In the genomic region with DNA sequence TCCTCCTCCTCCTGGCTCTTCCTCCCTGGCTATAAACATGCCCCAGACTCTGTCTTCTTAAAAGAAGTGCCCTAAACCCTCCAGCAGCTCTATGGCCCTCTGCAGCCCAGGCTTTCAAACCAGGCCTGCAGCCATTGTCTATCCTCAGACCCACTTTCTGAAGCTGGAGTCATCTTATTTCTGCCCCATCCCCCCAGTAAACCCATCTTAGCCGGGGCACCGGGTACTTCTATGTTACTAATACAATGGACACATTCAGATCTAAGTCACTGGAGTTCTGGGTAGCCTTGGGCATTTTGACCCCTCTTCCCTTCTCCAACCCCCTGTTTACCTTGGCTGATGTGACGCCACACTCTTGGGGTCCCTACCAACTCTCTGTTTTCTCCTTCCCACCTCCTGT, we compare ENCODE assay signal across 30 cellular contexts. TPM values are rescaled to one million over a fixed set of nuclear protein-coding genes. Genes with fewer than 3 reads are reported as not detected.
A peak's percentile ranks its signal among the peaks of the same experiment; 100 is the strongest.
DNase-seq lines count a peak whose midpoint lies in the region; TF ChIP-seq lines count a peak whose summit lies in the region.
"Had no signal": no experiment of that assay in that cellular context is flagged by ENCODE, and none has a peak within 500 bp of the region (broad histone marks: within the 10 kb centered on the region; RNA-seq: fewer than 3 reads in every experiment).

No MANE protein-coding gene starts in this region.

- H3K4me1 ChIP-seq in vagina = no peaks in the 10 kb centered on the region
- H3K4me1 ChIP-seq: BE2C had no signal

- H3K36me3 ChIP-seq in vagina (no peaks in the 10 kb centered on the region), WERI-Rb-1 (no peaks in the 10 kb centered on the region)
- H3K36me3 ChIP-seq: BE2C had no signal

- H3K9me3 ChIP-seq in vagina (no peaks in the 10 kb centered on the region), WERI-Rb-1 (ENCODE audit: severe bottlenecking) (no peaks in the 10 kb centered on the region)
- H3K9me3 ChIP-seq: BE2C had no signal

- H3K27me3 ChIP-seq in vagina = no peaks in the 10 kb centered on the region
- peaks cover 91% of the 10 kb centered on the region for H3K27me3 ChIP-seq in WERI-Rb-1 (ENCODE audit: insufficient read depth, low read depth, severe bottlenecking)
- H3K27me3 ChIP-seq: BE2C had no signal

- H3K4me3 ChIP-seq in vagina = no peak overlapping the region
- H3K4me3 ChIP-seq in WERI-Rb-1 (ENCODE audit: low read depth, low read length) = no peak overlapping the region
- H3K4me3 ChIP-seq: GM23338 had no signal

- H3K9me3 Mint-ChIP-seq in activated naive CD4-positive, alpha-beta T cell treated with anti-CD3 and anti-CD28 coated beads, Interleukin-2, amount 50 U/mL, for 24 hours = no peaks in the 10 kb centered on the region
- H3K9me3 Mint-ChIP-seq in dendritic cell treated with granulocyte-macrophage colony-stimulating factor and Interleukin-4, amounts not matched to agents 40 ng/mL and 50 ng/mL, for 4 days = no peaks in the 10 kb centered on the region

- DNase-seq in activated naive CD4-positive, alpha-beta T cell (lab: John Stamatoyannopoulos, UW) = no peak
- DNase-seq in posterior vena cava (ENCODE audit: low spot score) (peak; percentile 11), vagina (ENCODE audit: extremely low spot score in 2 of 2) (peak; percentile 31 to 58), anterior cingulate cortex (lab: John Stamatoyannopoulos, UW) (no peak), WERI-Rb-1 (no peak), NCI-H2081 treated with DMSO at 0.1 percent for 48 hours (lab: John Stamatoyannopoulos, UW) (no peak)
- DNase-seq: 8988T, ACHN, BE2C, Calu3, DMS79 treated with DMSO at 0.1 percent for 48 hours, GF-D8, HCEC 1CT, MM.1S, NCI-H1417, NCI-H1694 treated with DMSO at 0.1 percent for 48 hours, NCI-H2081, NCI-H2171 treated with DMSO at 0.1 percent for 48 hours, NCI-H524, NCI-H748 treated with DMSO at 0.1 percent for 48 hours, PC-3, SHP77 had no signal

- H3K4me1 Mint-ChIP-seq in activated naive CD4-positive, alpha-beta T cell treated with anti-CD3 and anti-CD28 coated beads, Interleukin-2, amount 50 U/mL, for 24 hours = no peaks in the 10 kb centered on the region
- H3K4me1 Mint-ChIP-seq in dendritic cell treated with granulocyte-macrophage colony-stimulating factor and Interleukin-4, amounts not matched to agents 40 ng/mL and 50 ng/mL, for 4 days (ENCODE audit: low read depth) = peaks cover 69% of the 10 kb centered on the region

- H3K27me3 Mint-ChIP-seq in activated naive CD4-positive, alpha-beta T cell treated with anti-CD3 and anti-CD28 coated beads, Interleukin-2, amount 50 U/mL, for 24 hours = peaks cover 20% of the 10 kb centered on the region
- H3K27me3 Mint-ChIP-seq in dendritic cell treated with granulocyte-macrophage colony-stimulating factor and Interleukin-4, amounts not matched to agents 40 ng/mL and 50 ng/mL, for 4 days = peaks cover 18% of the 10 kb centered on the region

- intact Hi-C loops in dendritic cell treated with granulocyte-macrophage colony-stimulating factor and Interleukin-4, amounts not matched to agents 40 ng/mL and 50 ng/mL, for 4 days (cut with micrococcal nuclease) = no loop called here
- intact Hi-C loops in posterior vena cava (cut with DNase I) (no loop called here), vagina (cut with DNase I) (no loop called here)

- TF ChIP-seq POLR2A in vagina (IDR thresholded peaks at IDR 0.05) = no peak

- peak overlapping the region; percentile 26 for H3K27ac Mint-ChIP-seq in activated naive CD4-positive, alpha-beta T cell treated with anti-CD3 and anti-CD28 coated beads, Interleukin-2, amount 50 U/mL, for 24 hours
- peak overlapping the region; percentile 52 for H3K27ac Mint-ChIP-seq in dendritic cell treated with granulocyte-macrophage colony-stimulating factor and Interleukin-4, amounts not matched to agents 40 ng/mL and 50 ng/mL, for 4 days
- H3K27ac Mint-ChIP-seq: GM23338, IgD-negative memory B cell had no signal

- no peak overlapping the region for H3K27ac ChIP-seq in vagina
- H3K27ac ChIP-seq in WERI-Rb-1 = no peak overlapping the region
- H3K27ac ChIP-seq: HL-60, KMS-11 had no signal

- no peak overlapping the region for H3K4me3 Mint-ChIP-seq in activated naive CD4-positive, alpha-beta T cell treated with anti-CD3 and anti-CD28 coated beads, Interleukin-2, amount 50 U/mL, for 24 hours
- H3K4me3 Mint-ChIP-seq in dendritic cell treated with granulocyte-macrophage colony-stimulating factor and Interleukin-4, amounts not matched to agents 40 ng/mL and 50 ng/mL, for 4 days = no peak overlapping the region
- H3K4me3 Mint-ChIP-seq: GM23338, IgD-negative memory B cell had no signal

- TF ChIP-seq CTCF in vagina (IDR thresholded peaks at IDR 0.05) (no peak), WERI-Rb-1 (IDR thresholded peaks at IDR 0.05; ENCODE audit: low read depth, low read length) (no peak)

- no peaks in the 10 kb centered on the region for H3K36me3 Mint-ChIP-seq in activated naive CD4-positive, alpha-beta T cell treated with anti-CD3 and anti-CD28 coated beads, Interleukin-2, amount 50 U/mL, for 24 hours
- no peaks in the 10 kb centered on the region for H3K36me3 Mint-ChIP-seq in dendritic cell treated with granulocyte-macrophage colony-stimulating factor and Interleukin-4, amounts not matched to agents 40 ng/mL and 50 ng/mL, for 4 days (ENCODE audit: low read depth)
- H3K36me3 Mint-ChIP-seq: IgD-negative memory B cell had no signal

RNA-seq across cellular contexts. Expression of a gene that starts 29.7 kb away (rescaled TPM):
- total RNA-seq in posterior vena cava = not detected
- total RNA-seq in vagina = not detected
- total RNA-seq: Calu3, GM23338, PC-3, RPMI7951, SK-MEL-5 had no signal

RNA-seq across cellular contexts. Expression of a gene that starts 42.6 kb away (rescaled TPM):
- 10 to 100 TPM; 12.3 to 18.6 TPM for total RNA-seq in posterior vena cava
- 15.0 TPM for total RNA-seq in vagina

Comparison
In these comparisons a context has a peak if more than half of its experiments do, and no peak if none do; other contexts are left out.
1. DNase-seq: peak in posterior vena cava (single experiment) and vagina (2 of 2); none in activated naive CD4-positive, alpha-beta T cell (0 of 4), anterior cingulate cortex (0 of 58), WERI-Rb-1 (single experiment) and NCI-H2081 treated with DMSO at 0.1 percent for 48 hours (single experiment).